In the genomic region with DNA sequence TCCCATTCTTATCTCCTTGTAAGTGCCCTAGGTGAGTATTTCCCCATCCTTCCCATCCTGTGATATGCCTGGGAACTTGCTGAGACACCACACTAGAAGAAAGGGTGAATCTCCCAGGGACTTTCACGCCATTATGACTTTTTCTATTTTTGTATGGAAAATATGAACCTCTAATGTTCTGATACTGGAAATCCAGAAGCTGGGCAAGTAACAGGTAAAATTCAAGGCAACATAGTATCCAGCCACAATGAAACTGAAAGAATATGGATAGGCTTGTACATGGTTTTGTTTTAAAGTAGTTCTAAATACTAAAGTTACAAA, we compare ENCODE assay signal across 3 cellular contexts.
TF ChIP-seq lines count a peak whose summit lies in the region.

No MANE protein-coding gene starts in this region.

TF ChIP-seq in SK-N-SH treated with all-trans-retinoic acid at 6 μM for 48 hours, 23 proteins besides CTCF, POLR2A, EP300 and RAD21:
- TF ChIP-seq, protein P1, sequence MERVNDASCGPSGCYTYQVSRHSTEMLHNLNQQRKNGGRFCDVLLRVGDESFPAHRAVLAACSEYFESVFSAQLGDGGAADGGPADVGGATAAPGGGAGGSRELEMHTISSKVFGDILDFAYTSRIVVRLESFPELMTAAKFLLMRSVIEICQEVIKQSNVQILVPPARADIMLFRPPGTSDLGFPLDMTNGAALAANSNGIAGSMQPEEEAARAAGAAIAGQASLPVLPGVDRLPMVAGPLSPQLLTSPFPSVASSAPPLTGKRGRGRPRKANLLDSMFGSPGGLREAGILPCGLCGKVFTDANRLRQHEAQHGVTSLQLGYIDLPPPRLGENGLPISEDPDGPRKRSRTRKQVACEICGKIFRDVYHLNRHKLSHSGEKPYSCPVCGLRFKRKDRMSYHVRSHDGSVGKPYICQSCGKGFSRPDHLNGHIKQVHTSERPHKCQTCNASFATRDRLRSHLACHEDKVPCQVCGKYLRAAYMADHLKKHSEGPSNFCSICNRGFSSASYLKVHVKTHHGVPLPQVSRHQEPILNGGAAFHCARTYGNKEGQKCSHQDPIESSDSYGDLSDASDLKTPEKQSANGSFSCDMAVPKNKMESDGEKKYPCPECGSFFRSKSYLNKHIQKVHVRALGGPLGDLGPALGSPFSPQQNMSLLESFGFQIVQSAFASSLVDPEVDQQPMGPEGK (CRISPR knock-in tag; IDR thresholded peaks at IDR 0.05; ENCODE audit: borderline replicate concordance), result no peak
- 0 out of 2 replicates have a peak, but pooled peaks have one; percentile 4 for TF ChIP-seq ISL1 (CRISPR knock-in tag; IDR thresholded peaks at IDR 0.05)

TF ChIP-seq in SK-N-SH, 30 proteins besides CTCF, POLR2A, EP300 and RAD21:
- TF ChIP-seq GABPA (IDR thresholded peaks at IDR 0.05; ENCODE audit: low read depth), result no peak
- no peak for TF ChIP-seq GATA2 (CRISPR knock-in tag; IDR thresholded peaks at IDR 0.05)
- TF ChIP-seq SIN3A (IDR thresholded peaks at IDR 0.05; ENCODE audit: borderline replicate concordance, low read depth, low read length), result no peak
- TF ChIP-seq POLR2AphosphoS5 (IDR thresholded peaks at IDR 0.05; ENCODE audit: low read depth, low read length), result no peak
- TF ChIP-seq RCOR1 (IDR thresholded peaks at IDR 0.05; ENCODE audit: low read length), result no peak
- no peak for TF ChIP-seq RXRA (IDR thresholded peaks at IDR 0.05; ENCODE audit: borderline replicate concordance, low read depth)
- TF ChIP-seq CHD2 (IDR thresholded peaks at IDR 0.05; ENCODE audit: low read length, partially characterized antibody), result no peak
- TF ChIP-seq, protein P2, sequence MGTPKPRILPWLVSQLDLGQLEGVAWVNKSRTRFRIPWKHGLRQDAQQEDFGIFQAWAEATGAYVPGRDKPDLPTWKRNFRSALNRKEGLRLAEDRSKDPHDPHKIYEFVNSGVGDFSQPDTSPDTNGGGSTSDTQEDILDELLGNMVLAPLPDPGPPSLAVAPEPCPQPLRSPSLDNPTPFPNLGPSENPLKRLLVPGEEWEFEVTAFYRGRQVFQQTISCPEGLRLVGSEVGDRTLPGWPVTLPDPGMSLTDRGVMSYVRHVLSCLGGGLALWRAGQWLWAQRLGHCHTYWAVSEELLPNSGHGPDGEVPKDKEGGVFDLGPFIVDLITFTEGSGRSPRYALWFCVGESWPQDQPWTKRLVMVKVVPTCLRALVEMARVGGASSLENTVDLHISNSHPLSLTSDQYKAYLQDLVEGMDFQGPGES (IDR thresholded peaks at IDR 0.05; ENCODE audit: low read depth, low read length), result no peak
- TF ChIP-seq, protein P3, sequence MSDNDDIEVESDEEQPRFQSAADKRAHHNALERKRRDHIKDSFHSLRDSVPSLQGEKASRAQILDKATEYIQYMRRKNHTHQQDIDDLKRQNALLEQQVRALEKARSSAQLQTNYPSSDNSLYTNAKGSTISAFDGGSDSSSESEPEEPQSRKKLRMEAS (IDR thresholded peaks at IDR 0.05; ENCODE audit: low read depth), result no peak
- no peak; the same call in 1 of the 2 replicates for TF ChIP-seq JUND (IDR thresholded peaks at IDR 0.05)
- no peak for TF ChIP-seq MEF2A (IDR thresholded peaks at IDR 0.05; ENCODE audit: borderline replicate concordance, low read depth)
- TF ChIP-seq, protein P4, sequence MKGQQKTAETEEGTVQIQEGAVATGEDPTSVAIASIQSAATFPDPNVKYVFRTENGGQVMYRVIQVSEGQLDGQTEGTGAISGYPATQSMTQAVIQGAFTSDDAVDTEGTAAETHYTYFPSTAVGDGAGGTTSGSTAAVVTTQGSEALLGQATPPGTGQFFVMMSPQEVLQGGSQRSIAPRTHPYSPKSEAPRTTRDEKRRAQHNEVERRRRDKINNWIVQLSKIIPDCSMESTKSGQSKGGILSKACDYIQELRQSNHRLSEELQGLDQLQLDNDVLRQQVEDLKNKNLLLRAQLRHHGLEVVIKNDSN (IDR thresholded peaks at IDR 0.05; ENCODE audit: borderline replicate concordance, low read depth), result no peak
- no peak for TF ChIP-seq EZH2phosphoT487 (IDR thresholded peaks at IDR 0.05; ENCODE audit: borderline replicate concordance, low read depth)
- TF ChIP-seq MXI1 (IDR thresholded peaks at IDR 0.05; ENCODE audit: low read depth, low read length), result no peak

TF ChIP-seq in IMR-90, 13 proteins besides CTCF, POLR2A, EP300 and RAD21:
- TF ChIP-seq CEBPB (IDR thresholded peaks at IDR 0.05; ENCODE audit: low read depth, low read length) (no peak), CHD1 (IDR thresholded peaks at IDR 0.05; ENCODE audit: low read depth, low read length) (no peak), RCOR1 (IDR thresholded peaks at IDR 0.05; ENCODE audit: insufficient replicate concordance, low read length) (no peak), NFE2L2 (IDR thresholded peaks at IDR 0.05; ENCODE audit: low read depth, low read length) (no peak), BHLHE40 (IDR thresholded peaks at IDR 0.05; ENCODE audit: low read depth, low read length) (no peak), MAZ (IDR thresholded peaks at IDR 0.05; ENCODE audit: borderline replicate concordance, low read depth, low read length) (no peak), SMC3 (IDR thresholded peaks at IDR 0.05; ENCODE audit: low read depth, low read length) (no peak), MXI1 (IDR thresholded peaks at IDR 0.05; ENCODE audit: borderline replicate concordance, low read depth, low read length) (no peak), FOS (IDR thresholded peaks at IDR 0.05; ENCODE audit: low read depth, low read length) (no peak), MAFK (IDR thresholded peaks at IDR 0.05; ENCODE audit: low read depth, low read length) (no peak), RFX5 (IDR thresholded peaks at IDR 0.05; ENCODE audit: low read depth, low read length) (no peak)
- TF ChIP-seq, protein P5, sequence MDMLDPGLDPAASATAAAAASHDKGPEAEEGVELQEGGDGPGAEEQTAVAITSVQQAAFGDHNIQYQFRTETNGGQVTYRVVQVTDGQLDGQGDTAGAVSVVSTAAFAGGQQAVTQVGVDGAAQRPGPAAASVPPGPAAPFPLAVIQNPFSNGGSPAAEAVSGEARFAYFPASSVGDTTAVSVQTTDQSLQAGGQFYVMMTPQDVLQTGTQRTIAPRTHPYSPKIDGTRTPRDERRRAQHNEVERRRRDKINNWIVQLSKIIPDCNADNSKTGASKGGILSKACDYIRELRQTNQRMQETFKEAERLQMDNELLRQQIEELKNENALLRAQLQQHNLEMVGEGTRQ (IDR thresholded peaks at IDR 0.05; ENCODE audit: low read depth, low read length), result no peak
- TF ChIP-seq, protein P6, sequence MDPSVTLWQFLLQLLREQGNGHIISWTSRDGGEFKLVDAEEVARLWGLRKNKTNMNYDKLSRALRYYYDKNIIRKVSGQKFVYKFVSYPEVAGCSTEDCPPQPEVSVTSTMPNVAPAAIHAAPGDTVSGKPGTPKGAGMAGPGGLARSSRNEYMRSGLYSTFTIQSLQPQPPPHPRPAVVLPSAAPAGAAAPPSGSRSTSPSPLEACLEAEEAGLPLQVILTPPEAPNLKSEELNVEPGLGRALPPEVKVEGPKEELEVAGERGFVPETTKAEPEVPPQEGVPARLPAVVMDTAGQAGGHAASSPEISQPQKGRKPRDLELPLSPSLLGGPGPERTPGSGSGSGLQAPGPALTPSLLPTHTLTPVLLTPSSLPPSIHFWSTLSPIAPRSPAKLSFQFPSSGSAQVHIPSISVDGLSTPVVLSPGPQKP (IDR thresholded peaks at IDR 0.05; ENCODE audit: borderline replicate concordance, low read depth, low read length), result no peak
